9 cellular contexts compared by ENCODE assay signal in the genomic region with DNA sequence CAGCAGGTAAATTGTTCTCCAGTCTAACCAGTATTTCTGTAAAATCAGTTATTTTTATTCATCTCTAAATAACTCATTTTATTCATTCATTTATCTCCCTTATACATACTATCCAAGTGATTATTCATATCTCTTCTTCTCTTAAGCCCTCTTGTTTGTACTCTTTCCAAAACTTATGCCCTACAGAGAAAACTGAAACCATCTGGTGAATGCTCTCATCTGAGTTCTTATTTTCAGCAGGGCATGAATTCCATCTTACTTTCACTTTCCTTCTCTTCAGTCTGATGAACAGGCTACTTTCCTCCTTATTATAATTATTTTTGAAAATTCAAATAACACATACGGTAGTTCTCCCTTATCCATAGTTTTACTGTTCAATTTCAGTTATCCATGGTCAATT.
DNase-seq lines count a peak whose midpoint lies in the region; ATAC-seq lines count a peak whose summit lies in the region.
"Had no signal": no experiment of that assay in that cellular context is flagged by ENCODE, and none has a peak within 500 bp of the region (broad histone marks: within the 10 kb centered on the region; RNA-seq: fewer than 3 reads in every experiment).

No MANE protein-coding gene starts in this region.

- intact Hi-C loops in left ventricle myocardium superior (cut with micrococcal nuclease) (no loop called here), Right ventricle myocardium superior (cut with DNase I) (no loop called here)

- ATAC-seq in left ventricle myocardium superior (peak; percentile 55), Right ventricle myocardium superior (ENCODE audit: poor library complexity) (no peak), HG03460 (IDR thresholded peaks at IDR 0.05; ENCODE audit: unreplicated experiment) (peak; percentile 68), HG03108 (IDR thresholded peaks at IDR 0.05; ENCODE audit: unreplicated experiment) (no peak)

- DNase-seq in left ventricle myocardium superior (no peak), Right ventricle myocardium superior (no peak), epidermal melanocyte (ENCODE audit: insufficient read length, low spot score) (peak; percentile 34), NOMO-1 treated with DMSO at 0.1 percent for 48 hours (lab: John Stamatoyannopoulos, UW; ENCODE audit: unreplicated experiment) (no peak), CD1c-positive myeloid dendritic cell (ENCODE audit: extremely low spot score) (no peak), hypothalamus (lab: John Stamatoyannopoulos, UW) (no peak)
- DNase-seq: NK-92 treated with Interleukin-12 subunit alpha and Interleukin-12 subunit beta, amount 100 ng/mL, for 24 hours had no signal

Comparison
In these comparisons a context has a peak if more than half of its experiments do, and no peak if none do; other contexts are left out.
1. ATAC-seq: peak in left ventricle myocardium superior (single experiment) and HG03460 (single experiment); none in Right ventricle myocardium superior (single experiment) and HG03108 (single experiment).